8 cellular contexts compared by ENCODE assay signal in genomic region chr10:110496553-110497437, GRCh38. TPM values are rescaled to one million over a fixed set of nuclear protein-coding genes. Genes with fewer than 3 reads are reported as not detected.
DNase-seq lines count a peak whose midpoint lies in the region; ATAC-seq, FAIRE-seq and TF ChIP-seq lines count a peak whose summit lies in the region.

No MANE protein-coding gene starts in this region.

- H3K27me3 ChIP-seq in SJSA1 (replicated peaks): no peaks in the 10 kb centered on the region

- TF ChIP-seq CTCF in epithelial cell of esophagus (IDR thresholded peaks at IDR 0.05; ENCODE audit: insufficient read depth, low read depth, low read length, missing control alignments) (no peak), osteocyte (IDR thresholded peaks at IDR 0.05) (no peak)

- peaks cover 3% of the 10 kb centered on the region for H3K36me3 Mint-ChIP-seq in osteocyte (ENCODE audit: unreplicated experiment)

- peak overlapping the region; percentile 92 for H3K4me3 ChIP-seq in GM08714 (ENCODE audit: low read length)
- H3K4me3 ChIP-seq in SJSA1: peak overlapping the region; percentile 73
- peak overlapping the region; percentile 77 for H3K4me3 ChIP-seq in epithelial cell of esophagus (ENCODE audit: low read length)

- H3K27me3 Mint-ChIP-seq in osteocyte (ENCODE audit: unreplicated experiment): no peaks in the 10 kb centered on the region

- no peak for FAIRE-seq in HTR-8/SVneo (lab: Jason Lieb, UNC)

- peak overlapping the region; percentile 94 for H3K27ac Mint-ChIP-seq in osteocyte (ENCODE audit: unreplicated experiment)

- no peak for DNase-seq in SJSA1 (ENCODE audit: low read depth in 1 of 2, low spot score in 2 of 2)
- peak; percentile 36 for DNase-seq in epithelial cell of esophagus (ENCODE audit: low read depth)
- no peak for DNase-seq in osteocyte (ENCODE audit: extremely low spot score, unreplicated experiment)
- DNase-seq in HTR-8/SVneo (ENCODE audit: insufficient read length, low spot score): no peak

- no peaks in the 10 kb centered on the region for H3K9me3 Mint-ChIP-seq in osteocyte (ENCODE audit: unreplicated experiment)

- ATAC-seq in HG03378 (IDR thresholded peaks at IDR 0.05; ENCODE audit: unreplicated experiment) (no peak), HG02884 (IDR thresholded peaks at IDR 0.05; ENCODE audit: unreplicated experiment) (no peak), HG02973 (IDR thresholded peaks at IDR 0.05; ENCODE audit: unreplicated experiment) (no peak)

- peaks cover 62% of the 10 kb centered on the region for H3K4me1 ChIP-seq in SJSA1 (replicated peaks)

- peaks cover 7% of the 10 kb centered on the region; the same call in 1 of the 2 replicates for H3K36me3 ChIP-seq in SJSA1

- peak overlapping the region; percentile 84 for H3K27ac ChIP-seq in SJSA1

- H3K4me1 Mint-ChIP-seq in osteocyte (ENCODE audit: unreplicated experiment): peaks cover 60% of the 10 kb centered on the region

- H3K4me3 Mint-ChIP-seq in osteocyte (ENCODE audit: unreplicated experiment): peak overlapping the region; percentile 91

- H3K9me3 ChIP-seq in SJSA1 (replicated peaks): no peaks in the 10 kb centered on the region

RNA-seq across cellular contexts. Expression of gene DUSP5, which starts 0.9 kb away (rescaled TPM):
- total RNA-seq in SJSA1 (2014; rRNA removed; shearing (Covaris generic)): 12.9 and 18.9 TPM in 2 replicates
- 11.0 and 16.1 TPM in 2 replicates for total RNA-seq in osteocyte
